In genomic region chr2:118755362-118755761, GRCh38 we compare ENCODE assay signal across 19 cellular contexts.
DNase-seq lines count a peak whose midpoint lies in the region; ATAC-seq, FAIRE-seq and TF ChIP-seq lines count a peak whose summit lies in the region.
"Had no signal": no experiment of that assay in that cellular context is flagged by ENCODE, and none has a peak within 500 bp of the region (broad histone marks: within the 10 kb centered on the region; RNA-seq: fewer than 3 reads in every experiment).

No MANE protein-coding gene starts in this region.

- TF ChIP-seq CTCF in GM23338 (conservative IDR thresholded peaks at IDR 0.05; ENCODE audit: low read depth in 2 of 2), result no peak
- no peak for TF ChIP-seq CTCF in H1 (IDR thresholded peaks at IDR 0.05; ENCODE audit: control extremely low read depth in 1 of 3, insufficient read depth in 1 of 3, low read depth in 1 of 3, low read length in 3 of 3)
- TF ChIP-seq CTCF in pancreas (IDR thresholded peaks at IDR 0.05), result no peak
- TF ChIP-seq CTCF in Caco-2 (IDR thresholded peaks at IDR 0.05; ENCODE audit: insufficient read depth in 1 of 2, low read depth in 1 of 2, low read length in 1 of 2, severe bottlenecking in 1 of 2, unreplicated experiment in 1 of 2), result no peak

- H3K27me3 ChIP-seq in GM23338 (ENCODE audit: insufficient read depth) (no peaks in the 10 kb centered on the region), H1 (replicated peaks in 1 of 4; ENCODE audit: control insufficient read depth in 3 of 4, extremely low read depth in 1 of 4, insufficient read depth in 3 of 4, low read length in 3 of 4) (no peaks in the 10 kb centered on the region), pancreas (no peaks in the 10 kb centered on the region), Caco-2 (replicated peaks; ENCODE audit: control insufficient read depth, insufficient read depth, low read length) (no peaks in the 10 kb centered on the region; the same call in none of the 2 replicates)

- H2BK15ac ChIP-seq in H1 (ENCODE audit: low read length), result no peak overlapping the region

- no peak overlapping the region for H3K9ac ChIP-seq in H1 (replicated peaks in 1 of 4; ENCODE audit: extremely low read depth in 1 of 4, low read depth in 3 of 4, low read length in 3 of 4)

- no peak overlapping the region for H2BK5ac ChIP-seq in H1 (ENCODE audit: low read depth, low read length)

- H3K4me3 ChIP-seq in GM23338 (no peak overlapping the region), H1 (ENCODE audit: extremely low read depth in 1 of 4, insufficient read depth in 2 of 4, low read depth in 3 of 4, low read length in 4 of 4) (no peak overlapping the region), pancreas (no peak overlapping the region), Caco-2 (ENCODE audit: low read depth, low read length) (no peak overlapping the region)

- H3K4me3 Mint-ChIP-seq in GM23338 (no peak overlapping the region), Caco-2 (ENCODE audit: unreplicated experiment) (no peak overlapping the region)
- H3K4me3 Mint-ChIP-seq: CD4-positive, alpha-beta memory T cell; H9 had no signal

- H3F3A ChIP-seq in GM23338 (replicated peaks; ENCODE audit: low read depth), result no peaks in the 10 kb centered on the region

- H3K27ac Mint-ChIP-seq in GM23338, result no peak overlapping the region
- H3K27ac Mint-ChIP-seq in Caco-2 (ENCODE audit: unreplicated experiment), result no peak overlapping the region
- H3K27ac Mint-ChIP-seq: CD4-positive, alpha-beta memory T cell; H9 had no signal

- H3K27me3 Mint-ChIP-seq in GM23338 (ENCODE audit: insufficient read depth, low read depth, poor library complexity) (peaks cover 8% of the 10 kb centered on the region), Caco-2 (ENCODE audit: insufficient read depth, unreplicated experiment) (peaks cover 24% of the 10 kb centered on the region)

- H3K4me2 ChIP-seq in GM23338 (peak overlapping the region; percentile 11; the same call in 1 of the 2 replicates), H1 (ENCODE audit: insufficient read depth in 1 of 2, low read depth in 2 of 2, low read length in 2 of 2) (peak overlapping the region; percentile 36 to 45; a peak in 2 of 4 replicates)

- peaks cover 28% of the 10 kb centered on the region for H3K4me1 ChIP-seq in GM23338 (ENCODE audit: insufficient read depth)
- peaks cover 0 to 13% (median 4%) of the 10 kb centered on the region in 4 experiments; a peak in 5 of 7 replicates for H3K4me1 ChIP-seq in H1 (replicated peaks in 1 of 4; ENCODE audit: control insufficient read depth in 3 of 4, insufficient read depth in 4 of 4, low read length in 3 of 4)
- peaks cover 0 to 3% (median 0%) of the 10 kb centered on the region in 3 donors for H3K4me1 ChIP-seq in pancreas
- H3K4me1 ChIP-seq in Caco-2, result no peaks in the 10 kb centered on the region

- no peak overlapping the region for H3K56ac ChIP-seq in H1 (replicated peaks; ENCODE audit: insufficient read length, low read depth, low read length)

- POLR2A ChIA-PET in H1 (lab: Charles Lee; ENCODE audit: partially characterized antibody), result interaction anchor here (0.9 kb wide), 1 partner anchor 17 kb away, joined by 3 read pairs; no protein-coding TSS in a partner anchor
- POLR2A ChIA-PET in Caco-2 (lab: Charles Lee), result no interaction called here

- H3K23me2 ChIP-seq in H1 (ENCODE audit: low read depth, low read length), result no peaks in the 10 kb centered on the region

- H2BK12ac ChIP-seq in H1 (ENCODE audit: low read depth, low read length), result no peak overlapping the region

- H2AK5ac ChIP-seq in H1 (ENCODE audit: low read depth, low read length), result no peak overlapping the region

- no peak overlapping the region for H3K18ac ChIP-seq in H1 (ENCODE audit: extremely low read depth, low read length)

- 87% methylated on average over 2 of the region's 2 CpGs; no CpG with 5 or more reads in 1 of the 2 experiments for WGBS in H1 (ENCODE audit: extremely low coverage in 1 of 2, insufficient coverage in 1 of 2, insufficient read length in 1 of 2, insufficient replicate concordance in 2 of 2, low coverage in 1 of 2, low lambda C conversion rate in 2 of 2, missing lambda C conversion rate in 1 of 2), 2 experiments
- WGBS in pancreas, 2 donors, result 23 to 27% methylated on average over 2 of the region's 2 CpGs

- ATAC-seq in GM23338 (no peak), esophagus mucosa (peak; percentile 64), pancreas (peak in 3 of 4 donors; percentile 53 to 75 (median 60)), GM21723 (IDR thresholded peaks at IDR 0.05; ENCODE audit: unreplicated experiment) (no peak), left ventricle myocardium superior (no peak)
- ATAC-seq: HCT116 had no signal

- no peak overlapping the region for H2BK20ac ChIP-seq in H1 (ENCODE audit: low read length)

- no peaks in the 10 kb centered on the region for H3K79me2 ChIP-seq in GM23338 (replicated peaks; ENCODE audit: insufficient read depth)
- no peaks in the 10 kb centered on the region for H3K79me2 ChIP-seq in H1 (ENCODE audit: control insufficient read depth in 1 of 2, insufficient read depth in 2 of 2, low read length in 2 of 2)

- no peak for DNase-seq in GM23338 (ENCODE audit: low spot score)
- DNase-seq in H1 (ENCODE audit: low read depth in 1 of 2, low spot score in 2 of 2), result no peak
- DNase-seq in pancreas, result no peak
- DNase-seq in left ventricle myocardium superior, result no peak
- no peak for DNase-seq in Caco-2
- DNase-seq in NCI-H187 (lab: John Stamatoyannopoulos, UW), result no peak
- DNase-seq: 8988T; C1 segment of cervical spinal cord; CD4-positive, alpha-beta memory T cell; COR-L47; DMS153; DND-41; H9 had no signal

- no peak overlapping the region for H2BK120ac ChIP-seq in H1 (replicated peaks; ENCODE audit: low read depth, low read length)

- H2AFZ ChIP-seq in GM23338 (no peak overlapping the region), H1 (ENCODE audit: low read length) (0 out of 2 replicates have a peak overlapping the region, but pooled peaks have one; percentile 4)

- no peak for FAIRE-seq in H1 (lab: Jason Lieb, UNC)
- no peak for FAIRE-seq in pancreas (lab: Jason Lieb, UNC)
- FAIRE-seq: G401.6, GM12892, GM19239 had no signal

- H3K9me3 ChIP-seq in H1 (ENCODE audit: insufficient read depth in 2 of 2, low read depth in 1 of 2, low read length in 1 of 2), result no peaks in the 10 kb centered on the region
- no peaks in the 10 kb centered on the region for H3K9me3 ChIP-seq in pancreas
- 0 out of 2 replicates have a peak, but pooled peaks cover 8% of the 10 kb centered on the region for H3K9me3 ChIP-seq in Caco-2

- no peaks in the 10 kb centered on the region for H4K20me1 ChIP-seq in GM23338 (replicated peaks; ENCODE audit: insufficient read depth)
- no peaks in the 10 kb centered on the region for H4K20me1 ChIP-seq in H1 (replicated peaks in 1 of 2; ENCODE audit: control insufficient read depth in 1 of 2, insufficient read depth in 2 of 2, low read length in 2 of 2)

- no peak for TF ChIP-seq POLR2A in H1 (IDR thresholded peaks at IDR 0.05; ENCODE audit: control extremely low read depth in 1 of 2, low read depth in 2 of 2, low read length in 2 of 2)

- no peak overlapping the region for H4K8ac ChIP-seq in H1 (ENCODE audit: extremely low read depth, insufficient read depth, low read length)

- intact Hi-C loops in pancreas (cut with DNase I), result no loop called here
- intact Hi-C loops in left ventricle myocardium superior (cut with micrococcal nuclease), result no loop called here
- intact Hi-C loops in Caco-2 (cut with micrococcal nuclease; ENCODE audit: unreplicated experiment), result no loop called here

- no peak overlapping the region for H4K91ac ChIP-seq in H1 (replicated peaks; ENCODE audit: insufficient read length, low read length)

- no peaks in the 10 kb centered on the region; the same call in 1 of the 2 replicates for H3K36me3 ChIP-seq in GM23338 (ENCODE audit: insufficient read depth)
- no peaks in the 10 kb centered on the region for H3K36me3 ChIP-seq in H1 (ENCODE audit: control insufficient read depth in 2 of 4, insufficient read depth in 4 of 4, low read length in 3 of 4)
- no peaks in the 10 kb centered on the region for H3K36me3 ChIP-seq in pancreas
- H3K36me3 ChIP-seq in Caco-2 (ENCODE audit: control insufficient read depth, insufficient read depth, low read length), result no peaks in the 10 kb centered on the region

- H3K23ac ChIP-seq in H1 (ENCODE audit: insufficient read length), result no peak overlapping the region

- H3K36me3 Mint-ChIP-seq in GM23338 (ENCODE audit: low read depth) (no peaks in the 10 kb centered on the region), Caco-2 (ENCODE audit: insufficient read depth, unreplicated experiment) (no peaks in the 10 kb centered on the region)
- H3K36me3 Mint-ChIP-seq: CD4-positive, alpha-beta memory T cell had no signal

- peak overlapping the region; percentile 32 for H3K4ac ChIP-seq in H1 (replicated peaks; ENCODE audit: insufficient read length, low read depth, low read length)

- no peak overlapping the region for H4K5ac ChIP-seq in H1 (ENCODE audit: insufficient read length, low read depth, low read length)

- no peak overlapping the region for H3K14ac ChIP-seq in H1 (ENCODE audit: insufficient read length)

- CTCF ChIA-PET in H1 (lab: Charles Lee; ENCODE audit: partially characterized antibody), result interaction anchor here (0.6 to 1.4 kb wide), 5 partner anchors 7 to 262 kb away, joined by 3 to 4 read pairs (median 3); no protein-coding TSS in a partner anchor
- CTCF ChIA-PET in Caco-2 (lab: Charles Lee), result interaction anchor here (0.5 kb wide), 1 partner anchor 883 kb away, joined by 8 read pairs; no protein-coding TSS in a partner anchor

- peaks cover 22% of the 10 kb centered on the region for H3K9me2 ChIP-seq in GM23338 (ENCODE audit: insufficient read depth)

- no peaks in the 10 kb centered on the region for H3K9me3 Mint-ChIP-seq in GM23338
- H3K9me3 Mint-ChIP-seq in Caco-2 (ENCODE audit: unreplicated experiment), result no peaks in the 10 kb centered on the region
- H3K9me3 Mint-ChIP-seq: H9 had no signal

- TF ChIP-seq EP300 in H1 (IDR thresholded peaks at IDR 0.05; ENCODE audit: borderline replicate concordance in 1 of 2, low read depth in 2 of 2, low read length in 2 of 2), result no peak

- peaks cover 15% of the 10 kb centered on the region; the same call in 2 of the 3 replicates for H3K4me1 Mint-ChIP-seq in GM23338
- no peaks in the 10 kb centered on the region for H3K4me1 Mint-ChIP-seq in Caco-2 (ENCODE audit: low read depth, unreplicated experiment)
- H3K4me1 Mint-ChIP-seq: CD4-positive, alpha-beta memory T cell had no signal

- no peak for TF ChIP-seq RAD21 in H1 (IDR thresholded peaks at IDR 0.05 in 1 of 2, conservative IDR thresholded peaks at IDR 0.05 in 1 of 2; ENCODE audit: low read depth in 2 of 2, low read length in 2 of 2)

- H3K27ac ChIP-seq in GM23338 (ENCODE audit: low read depth), result no peak overlapping the region
- no peak overlapping the region for H3K27ac ChIP-seq in H1 (ENCODE audit: low read depth, low read length)
- peak overlapping the region in 1 of 4 donors; percentile 13 for H3K27ac ChIP-seq in pancreas

- H3K79me1 ChIP-seq in H1 (ENCODE audit: low read depth, low read length), result no peaks in the 10 kb centered on the region

- no TSS peak for BruUV-seq in Caco-2 (replicated peaks; lab: Mats Ljungman, UMichigan)

TF ChIP-seq in GM23338, 12 proteins besides CTCF, POLR2A, EP300 and RAD21 (continues in another document):
- TF ChIP-seq STAT1 (IDR thresholded peaks at IDR 0.05; ENCODE audit: unreplicated experiment), result no peak
- TF ChIP-seq EZH2phosphoT487 (IDR thresholded peaks at IDR 0.05; ENCODE audit: unreplicated experiment), result no peak

TF ChIP-seq in H1, 55 proteins besides CTCF, POLR2A, EP300 and RAD21 (continues in another document):
- TF ChIP-seq GTF2F1 (IDR thresholded peaks at IDR 0.05; ENCODE audit: borderline replicate concordance, low read depth, low read length) (no peak), CHD2 (IDR thresholded peaks at IDR 0.05; ENCODE audit: low read length) (no peak)

Comparison
In these comparisons a context has a peak if more than half of its experiments do, and no peak if none do; other contexts are left out.
1. ATAC-seq: peak in esophagus mucosa (single experiment) and pancreas (3 of 4); none in GM23338 (single experiment), GM21723 (single experiment) and left ventricle myocardium superior (single experiment).